ENCODE assay signal across 9 cellular contexts in the genomic region with DNA sequence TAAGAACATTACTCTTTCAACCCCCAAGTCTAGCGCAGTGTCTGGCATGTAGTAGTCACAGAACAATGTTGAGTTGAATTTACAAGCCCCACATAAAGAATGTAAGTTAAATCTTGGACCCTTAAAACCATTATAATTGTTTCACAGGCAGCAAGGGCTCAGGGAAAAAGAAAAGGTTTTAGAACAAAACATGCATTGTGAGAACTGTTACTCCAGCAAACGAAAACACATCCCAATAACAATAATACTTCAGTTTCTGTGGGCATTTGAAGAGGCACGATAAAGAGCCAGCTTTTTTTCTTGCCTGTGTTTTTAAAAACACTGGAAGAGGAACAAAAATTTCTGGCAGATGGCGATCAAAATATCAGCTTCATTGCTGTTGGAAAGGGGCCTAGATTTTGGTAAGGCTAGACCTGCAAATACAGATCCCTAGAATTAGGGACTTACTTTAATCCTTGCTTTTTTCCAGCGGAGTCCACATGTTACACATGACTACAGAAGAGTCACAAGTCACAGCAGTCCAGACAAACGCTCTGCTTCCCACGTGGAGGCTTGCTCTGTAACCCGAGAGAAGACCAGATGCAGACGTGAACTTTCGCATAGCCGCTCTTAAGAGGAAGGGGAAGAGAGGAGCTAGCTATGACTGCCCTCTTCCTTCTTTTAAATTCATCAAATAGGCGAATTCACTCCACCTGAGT.
A peak's percentile ranks its signal among the peaks of the same experiment; 100 is the strongest.
DNase-seq lines count a peak whose midpoint lies in the region; ATAC-seq and TF ChIP-seq lines count a peak whose summit lies in the region.
"Had no signal": no experiment of that assay in that cellular context is flagged by ENCODE, and none has a peak within 500 bp of the region (broad histone marks: within the 10 kb centered on the region; RNA-seq: fewer than 3 reads in every experiment).

No MANE protein-coding gene starts in this region.

- H3K4me3 Mint-ChIP-seq in WTC11, result no peak overlapping the region
- no peak overlapping the region for H3K4me3 Mint-ChIP-seq in chondrocyte (ENCODE audit: unreplicated experiment)

- no peak overlapping the region for H3K4me3 ChIP-seq in MG63
- H3K4me3 ChIP-seq in iPS-20b (ENCODE audit: low read length), result no peak overlapping the region
- H3K4me3 ChIP-seq: lung had no signal

- peaks cover 8% of the 10 kb centered on the region for H3K4me1 ChIP-seq in iPS-20b (ENCODE audit: insufficient read depth, low read length)

- peak overlapping the region; percentile 39; the same call in 1 of the 2 replicates for H3K27ac Mint-ChIP-seq in WTC11
- no peak overlapping the region for H3K27ac Mint-ChIP-seq in chondrocyte (ENCODE audit: unreplicated experiment)

- H3K4me1 Mint-ChIP-seq in WTC11 (peaks cover 38% of the 10 kb centered on the region), chondrocyte (ENCODE audit: low read depth) (peaks cover 41% of the 10 kb centered on the region)

- H3K27ac ChIP-seq in iPS-20b (ENCODE audit: low read length), result no peak overlapping the region

- POLR2A ChIA-PET in WTC11 (lab: Charles Lee), result no interaction called here

- ATAC-seq in WTC11, result peak; percentile 58

- H3K9me3 Mint-ChIP-seq in WTC11 (0 out of 2 replicates have a peak, but pooled peaks cover 2% of the 10 kb centered on the region), chondrocyte (ENCODE audit: low read depth) (no peaks in the 10 kb centered on the region)

- H3K9ac ChIP-seq in iPS-20b (ENCODE audit: low read depth, low read length), result peak overlapping the region; percentile 28; the same call in 1 of the 2 replicates

- no peaks in the 10 kb centered on the region for H3K27me3 Mint-ChIP-seq in WTC11 (ENCODE audit: low read depth)
- H3K27me3 Mint-ChIP-seq in chondrocyte (ENCODE audit: low read depth), result no peaks in the 10 kb centered on the region

- CTCF ChIA-PET in WTC11 (lab: Charles Lee), result no interaction called here

- H3K36me3 Mint-ChIP-seq in WTC11 (no peaks in the 10 kb centered on the region), chondrocyte (ENCODE audit: low read depth) (no peaks in the 10 kb centered on the region)

- H3K36me3 ChIP-seq in MG63 (no peaks in the 10 kb centered on the region), iPS-20b (ENCODE audit: insufficient read depth, low read depth, low read length) (no peaks in the 10 kb centered on the region)

- TF ChIP-seq CTCF in WTC11 (IDR thresholded peaks at IDR 0.05) (no peak), chondrocyte (IDR thresholded peaks at IDR 0.05) (no peak)

- H3K27me3 ChIP-seq in MG63, result no peaks in the 10 kb centered on the region
- no peaks in the 10 kb centered on the region for H3K27me3 ChIP-seq in iPS-20b (ENCODE audit: insufficient read depth, low read length)

- DNase-seq in MG63 (peak; percentile 42), WTC11 (ENCODE audit: low spot score) (no peak), superior temporal gyrus (ENCODE audit: extremely low spot score) (peak; percentile 56), chondrocyte (ENCODE audit: low spot score) (no peak), HK-2 (ENCODE audit: unreplicated experiment) (no peak)
- no peak for DNase-seq in stimulated activated CD4-positive, alpha-beta T cell treated with anti-CD3 and anti-CD28 coated beads, Interleukin-4, amount 100 ng/mL, for 24 hours
- no peak for DNase-seq in stimulated activated CD4-positive, alpha-beta T cell treated with anti-CD3 and anti-CD28 coated beads, Interleukin-2, amount 100 ng/mL, for 24 hours

- no peaks in the 10 kb centered on the region for H3K9me3 ChIP-seq in MG63
- no peaks in the 10 kb centered on the region for H3K9me3 ChIP-seq in iPS-20b (ENCODE audit: insufficient read depth, low read depth, low read length)

TF ChIP-seq in WTC11, 78 proteins besides CTCF, POLR2A, EP300 and RAD21:
- no peak for TF ChIP-seq GRHL2 (CRISPR knock-in tag; IDR thresholded peaks at IDR 0.05; ENCODE audit: insufficient replicate concordance, severe bottlenecking)
- TF ChIP-seq, protein P1, sequence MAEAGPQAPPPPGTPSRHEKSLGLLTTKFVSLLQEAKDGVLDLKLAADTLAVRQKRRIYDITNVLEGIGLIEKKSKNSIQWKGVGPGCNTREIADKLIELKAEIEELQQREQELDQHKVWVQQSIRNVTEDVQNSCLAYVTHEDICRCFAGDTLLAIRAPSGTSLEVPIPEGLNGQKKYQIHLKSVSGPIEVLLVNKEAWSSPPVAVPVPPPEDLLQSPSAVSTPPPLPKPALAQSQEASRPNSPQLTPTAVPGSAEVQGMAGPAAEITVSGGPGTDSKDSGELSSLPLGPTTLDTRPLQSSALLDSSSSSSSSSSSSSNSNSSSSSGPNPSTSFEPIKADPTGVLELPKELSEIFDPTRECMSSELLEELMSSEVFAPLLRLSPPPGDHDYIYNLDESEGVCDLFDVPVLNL (CRISPR knock-in tag; IDR thresholded peaks at IDR 0.05; ENCODE audit: borderline replicate concordance, low read depth), result no peak

Comparison
In these comparisons a context has a peak if more than half of its experiments do, and no peak if none do; other contexts are left out.
1. DNase-seq: peak in MG63 (single experiment) and superior temporal gyrus (single experiment); none in WTC11 (single experiment), stimulated activated CD4-positive, alpha-beta T cell treated with anti-CD3 and anti-CD28 coated beads, Interleukin-4, amount 100 ng/mL, for 24 hours (single experiment), chondrocyte (single experiment), HK-2 (single experiment) and stimulated activated CD4-positive, alpha-beta T cell treated with anti-CD3 and anti-CD28 coated beads, Interleukin-2, amount 100 ng/mL, for 24 hours (0 of 2).